ENCODE assay signal across 20 cellular contexts in genomic region chr10:28937959-28938358, GRCh38.
"Had no signal": no experiment of that assay in that cellular context is flagged by ENCODE, and none has a peak within 500 bp of the region (broad histone marks: within the 10 kb centered on the region; RNA-seq: fewer than 3 reads in every experiment).

No MANE protein-coding gene starts in this region.

- ATAC-seq: Panc1, PC-3 had no signal

- DNase-seq: KBM-7, NCI-H1436, NCI-H187, NCI-H2029, NCI-H2081 treated with DMSO at 0.1 percent for 48 hours, NCI-H2171, NCI-H226, NCI-H446, NCI-H510A, NCI-H524 treated with DMSO at 0.1 percent for 48 hours, NCI-H774, SHP77, SK-N-SH, SW 1271, T-helper 1 cell had no signal

- H3K4me2 ChIP-seq: SK-N-SH had no signal

- FAIRE-seq: HTR-8/SVneo had no signal

- H3K9ac ChIP-seq: SK-N-SH had no signal

- H3K27ac ChIP-seq: HL-60, RWPE1 had no signal

- H3K9me3 ChIP-seq: SK-N-SH had no signal
